In genomic region chr6:37551002-37551401, GRCh38 we compare ENCODE assay signal across 17 cellular contexts. TPM values are rescaled to one million over a fixed set of nuclear protein-coding genes. Genes with fewer than 3 reads are reported as not detected.
DNase-seq lines count a peak whose midpoint lies in the region; ATAC-seq, FAIRE-seq and TF ChIP-seq lines count a peak whose summit lies in the region.
"Had no signal": no experiment of that assay in that cellular context is flagged by ENCODE, and none has a peak within 500 bp of the region (broad histone marks: within the 10 kb centered on the region; RNA-seq: fewer than 3 reads in every experiment).

No MANE protein-coding gene starts in this region.

- H3K27ac ChIP-seq in HepG2 (ENCODE audit: extremely low read length, insufficient read depth, low read length) = no peak overlapping the region
- no peak overlapping the region for H3K27ac ChIP-seq in right lobe of liver
- H3K27ac ChIP-seq in OCI-LY3 (ENCODE audit: low read length) = peak overlapping the region; percentile 83
- no peak overlapping the region for H3K27ac ChIP-seq in astrocyte (ENCODE audit: low read depth, low read length)
- H3K27ac ChIP-seq in mesendoderm (ENCODE audit: low read depth, low read length) = no peak overlapping the region
- H3K27ac ChIP-seq in CD8-positive, alpha-beta T cell (ENCODE audit: low read depth, low read length) = no peak overlapping the region
- H3K27ac ChIP-seq: C4-2B, KMS-11 had no signal

- H3K36me3 ChIP-seq in HepG2 (replicated peaks in 1 of 2; ENCODE audit: control insufficient read depth in 1 of 2, insufficient read depth in 2 of 2, low read length in 2 of 2) (no peaks in the 10 kb centered on the region), right lobe of liver (no peaks in the 10 kb centered on the region), OCI-LY3 (replicated peaks; ENCODE audit: low read depth, low read length) (no peaks in the 10 kb centered on the region), astrocyte (ENCODE audit: insufficient read depth, low read length) (no peaks in the 10 kb centered on the region), mesendoderm (ENCODE audit: control insufficient read depth, insufficient read depth, low read length) (no peaks in the 10 kb centered on the region)
- no peaks in the 10 kb centered on the region for H3K36me3 ChIP-seq in CD8-positive, alpha-beta T cell (ENCODE audit: insufficient read depth, low read length)

- TF ChIP-seq CTCF in HepG2 (CRISPR knock-in tag; IDR thresholded peaks at IDR 0.05) (no peak), right lobe of liver (IDR thresholded peaks at IDR 0.05) (no peak), OCI-LY3 (IDR thresholded peaks at IDR 0.05; ENCODE audit: low read depth, low read length) (no peak), astrocyte (IDR thresholded peaks at IDR 0.05; ENCODE audit: insufficient read depth, low read depth, low read length) (no peak)
- TF ChIP-seq CTCF in CD8-positive, alpha-beta T cell (IDR thresholded peaks at IDR 0.05) = no peak

- no peak overlapping the region for H3K18ac ChIP-seq in mesendoderm (ENCODE audit: low read length)

- in situ Hi-C loops in HepG2 (cut with HindIII; ENCODE audit: extremely low pct_ligation_motif_present, low pct_unique_long_range_greater_than_20kb) = no loop called here

- 4% methylated on average over 3 of the region's 3 CpGs for WGBS in HepG2 (ENCODE audit: low lambda C conversion rate)
- WGBS in right lobe of liver (ENCODE audit: insufficient coverage, low coverage, low lambda C conversion rate, missing lambda C conversion rate) = 0% methylated on average over 1 of the region's 3 CpGs
- no CpG with 5 or more reads among the region's 3 CpGs for WGBS in mesendoderm (ENCODE audit: extremely low coverage, insufficient coverage, low lambda C conversion rate)

- H3K79me1 ChIP-seq in mesendoderm (ENCODE audit: low read length) = no peaks in the 10 kb centered on the region

- H3K27ac Mint-ChIP-seq in astrocyte (ENCODE audit: unreplicated experiment) = peak overlapping the region; percentile 84
- peak overlapping the region; percentile 92 for H3K27ac Mint-ChIP-seq in stimulated activated memory B cell treated with anti-CD40 and anti-IgM and Interleukin-4, amounts not matched to agents 10 μg/mL and 1 μg/mL and 100 μg/mL, for 72 hours
- no peak overlapping the region for H3K27ac Mint-ChIP-seq in CD8-positive, alpha-beta T cell
- H3K27ac Mint-ChIP-seq: H9 had no signal

- no peak overlapping the region for H3K4me3 Mint-ChIP-seq in astrocyte (ENCODE audit: unreplicated experiment)
- H3K4me3 Mint-ChIP-seq in stimulated activated memory B cell treated with anti-CD40 and anti-IgM and Interleukin-4, amounts not matched to agents 10 μg/mL and 1 μg/mL and 100 μg/mL, for 72 hours = no peak overlapping the region
- H3K4me3 Mint-ChIP-seq in CD8-positive, alpha-beta T cell = no peak overlapping the region
- H3K4me3 Mint-ChIP-seq: H9 had no signal

- H3K4me3 ChIP-seq in HepG2 (replicated peaks in 1 of 3; ENCODE audit: insufficient read depth in 1 of 3, low read depth in 2 of 3, low read length in 3 of 3) = no peak overlapping the region
- H3K4me3 ChIP-seq in right lobe of liver = no peak overlapping the region
- H3K4me3 ChIP-seq in OCI-LY3 (ENCODE audit: low read length) = no peak overlapping the region
- H3K4me3 ChIP-seq in astrocyte (ENCODE audit: insufficient read depth, low read depth, low read length) = no peak overlapping the region
- no peak overlapping the region for H3K4me3 ChIP-seq in mesendoderm (ENCODE audit: low read length)
- no peak overlapping the region for H3K4me3 ChIP-seq in CD8-positive, alpha-beta T cell (ENCODE audit: low read depth, low read length)

- H3K4ac ChIP-seq in mesendoderm (ENCODE audit: low read depth, low read length) = no peak overlapping the region

- CTCF ChIA-PET in HepG2 (lab: Yijun Ruan, JAX; ENCODE audit: low intra/inter-chr PET ratio, low total read pairs) = no interaction called here
- CTCF ChIA-PET in CD8-positive, alpha-beta T cell (lab: Charles Lee) = no interaction called here

- no peak for TF ChIP-seq EP300 in HepG2 (IDR thresholded peaks at IDR 0.05; ENCODE audit: low read depth in 2 of 2, low read length in 2 of 2)
- TF ChIP-seq EP300 in HepG2 (CRISPR knock-in tag; IDR thresholded peaks at IDR 0.05; ENCODE audit: borderline replicate concordance) = no peak

- H4K8ac ChIP-seq in mesendoderm (ENCODE audit: low read depth, low read length) = no peak overlapping the region

- no peaks in the 10 kb centered on the region for H3K9me3 Mint-ChIP-seq in astrocyte (ENCODE audit: unreplicated experiment)
- H3K9me3 Mint-ChIP-seq in stimulated activated memory B cell treated with anti-CD40 and anti-IgM and Interleukin-4, amounts not matched to agents 10 μg/mL and 1 μg/mL and 100 μg/mL, for 72 hours = no peaks in the 10 kb centered on the region
- H3K9me3 Mint-ChIP-seq in CD8-positive, alpha-beta T cell = no peaks in the 10 kb centered on the region
- H3K9me3 Mint-ChIP-seq: CD8-positive, alpha-beta memory T cell; H9 had no signal

- H3K36me3 Mint-ChIP-seq in astrocyte (ENCODE audit: low read depth, unreplicated experiment) = no peaks in the 10 kb centered on the region
- no peaks in the 10 kb centered on the region for H3K36me3 Mint-ChIP-seq in stimulated activated memory B cell treated with anti-CD40 and anti-IgM and Interleukin-4, amounts not matched to agents 10 μg/mL and 1 μg/mL and 100 μg/mL, for 72 hours
- H3K36me3 Mint-ChIP-seq in CD8-positive, alpha-beta T cell = peaks cover 3% of the 10 kb centered on the region
- H3K36me3 Mint-ChIP-seq: CD8-positive, alpha-beta memory T cell had no signal

- H3K23ac ChIP-seq in mesendoderm (ENCODE audit: low read length) = no peak overlapping the region

- H2BK120ac ChIP-seq in mesendoderm (ENCODE audit: low read depth, low read length) = no peak overlapping the region

- TF ChIP-seq RAD21 in HepG2 (CRISPR knock-in tag; IDR thresholded peaks at IDR 0.05) = no peak

- H3K27me3 ChIP-seq in HepG2 (ENCODE audit: control insufficient read depth in 1 of 2, insufficient read depth in 2 of 2, low read length in 2 of 2) (peaks cover 7 to 70% of the 10 kb centered on the region in 2 experiments), right lobe of liver (no peaks in the 10 kb centered on the region), OCI-LY3 (ENCODE audit: low read depth, low read length) (no peaks in the 10 kb centered on the region), astrocyte (ENCODE audit: insufficient read depth, low read length) (no peaks in the 10 kb centered on the region), mesendoderm (ENCODE audit: insufficient read depth, low read length, poor library complexity) (no peaks in the 10 kb centered on the region)
- H3K27me3 ChIP-seq in CD8-positive, alpha-beta T cell (ENCODE audit: insufficient read depth, low read length) = no peaks in the 10 kb centered on the region

- H3K9ac ChIP-seq in HepG2 (ENCODE audit: insufficient read depth, low read depth, low read length) (no peak overlapping the region), OCI-LY3 (ENCODE audit: low read length) (peak overlapping the region; percentile 1; the same call in 1 of the 2 replicates), astrocyte (ENCODE audit: low read length) (no peak overlapping the region), mesendoderm (ENCODE audit: low read length) (no peak overlapping the region)
- H3K9ac ChIP-seq: KMS-11 had no signal

- H3K9me3 ChIP-seq in HepG2 (ENCODE audit: low read length) (no peaks in the 10 kb centered on the region), right lobe of liver (no peaks in the 10 kb centered on the region), OCI-LY3 (ENCODE audit: insufficient read depth, low read length) (no peaks in the 10 kb centered on the region), astrocyte (ENCODE audit: insufficient read depth, low read depth, low read length) (no peaks in the 10 kb centered on the region)
- H3K9me3 ChIP-seq in CD8-positive, alpha-beta T cell (ENCODE audit: low read length) = no peaks in the 10 kb centered on the region

- no peak overlapping the region for H2AK5ac ChIP-seq in mesendoderm (ENCODE audit: low read length)

- no peak overlapping the region for H2BK5ac ChIP-seq in mesendoderm (ENCODE audit: low read length)

- H3K4me1 Mint-ChIP-seq in astrocyte (ENCODE audit: low read depth, unreplicated experiment) = peaks cover 29% of the 10 kb centered on the region
- peaks cover 97% of the 10 kb centered on the region for H3K4me1 Mint-ChIP-seq in stimulated activated memory B cell treated with anti-CD40 and anti-IgM and Interleukin-4, amounts not matched to agents 10 μg/mL and 1 μg/mL and 100 μg/mL, for 72 hours
- peaks cover 38% of the 10 kb centered on the region for H3K4me1 Mint-ChIP-seq in CD8-positive, alpha-beta T cell (ENCODE audit: low read depth)

- H3K79me2 ChIP-seq in HepG2 (ENCODE audit: insufficient read depth, low read length) (no peaks in the 10 kb centered on the region), OCI-LY3 (ENCODE audit: low read length) (no peaks in the 10 kb centered on the region), astrocyte (ENCODE audit: insufficient read depth, low read length) (no peaks in the 10 kb centered on the region), mesendoderm (ENCODE audit: control insufficient read depth, insufficient read depth, low read length) (no peaks in the 10 kb centered on the region)

- intact Hi-C loops in HepG2 (cut with micrococcal nuclease; ENCODE audit: unreplicated experiment) = no loop called here
- intact Hi-C loops in right lobe of liver (cut with DNase I) = no loop called here
- intact Hi-C loops in CD8-positive, alpha-beta T cell (cut with DNase I, micrococcal nuclease) = no loop called here

- DNase-seq in HepG2 (ENCODE audit: low spot score) = no peak
- no peak for DNase-seq in right lobe of liver
- no peak for DNase-seq in astrocyte (ENCODE audit: low read depth)
- no peak for DNase-seq in mesendoderm
- DNase-seq in stimulated activated CD4-positive, alpha-beta T cell treated with anti-CD3 and anti-CD28 coated beads, Interleukin-2, amount 100 ng/mL, for 48 hours = no peak
- DNase-seq in CD8-positive, alpha-beta T cell = no peak
- DNase-seq: 8988T; AML-193; CD8-positive, alpha-beta memory T cell; DMS53; GF-D8; GOT3; H9 had no signal

- no peak overlapping the region for H4K5ac ChIP-seq in mesendoderm (ENCODE audit: low read length)

- no peak overlapping the region for H3K4me2 ChIP-seq in HepG2 (ENCODE audit: low read depth, low read length)
- peak overlapping the region; percentile 70 for H3K4me2 ChIP-seq in OCI-LY3 (ENCODE audit: low read length)
- no peak overlapping the region for H3K4me2 ChIP-seq in astrocyte (ENCODE audit: low read length)
- no peak overlapping the region for H3K4me2 ChIP-seq in mesendoderm (ENCODE audit: low read length)
- H3K4me2 ChIP-seq: KMS-11 had no signal

- ATAC-seq in HepG2 = no peak
- no peak for ATAC-seq in right lobe of liver
- no peak for ATAC-seq in stimulated activated memory B cell treated with anti-CD40 and anti-IgM and Interleukin-4, amounts not matched to agents 10 μg/mL and 1 μg/mL and 100 μg/mL, for 72 hours
- ATAC-seq in CD8-positive, alpha-beta T cell = no peak

- FAIRE-seq in HepG2 (lab: Jason Lieb, UNC) = no peak
- no peak for FAIRE-seq in astrocyte (lab: Jason Lieb, UNC)

- TF ChIP-seq POLR2A in HepG2 (IDR thresholded peaks at IDR 0.05; ENCODE audit: insufficient read depth in 1 of 2, low read depth in 2 of 2, low read length in 2 of 2) = no peak
- no peak for TF ChIP-seq POLR2A in right lobe of liver (IDR thresholded peaks at IDR 0.05)

- BruUV-seq in HepG2 (replicated peaks; lab: Mats Ljungman, UMichigan) = no TSS peak

- no peak overlapping the region for H3K56ac ChIP-seq in mesendoderm (ENCODE audit: low read length)

- POLR2A ChIA-PET in HepG2 (lab: Yijun Ruan, JAX) = no interaction called here
- POLR2A ChIA-PET in CD8-positive, alpha-beta T cell (lab: Charles Lee) = interaction anchor here (1.0 kb wide), 1 partner anchor 49 kb away, joined by 3 read pairs; no protein-coding TSS in a partner anchor

- H4K20me1 ChIP-seq in HepG2 (ENCODE audit: insufficient read depth, low read length) (no peaks in the 10 kb centered on the region), OCI-LY3 (ENCODE audit: insufficient read depth, low read length) (no peaks in the 10 kb centered on the region), astrocyte (ENCODE audit: insufficient read depth, low read length) (no peaks in the 10 kb centered on the region)

- no peak overlapping the region for H2BK15ac ChIP-seq in mesendoderm (replicated peaks; ENCODE audit: low read depth)

- no peak overlapping the region for H2AFZ ChIP-seq in HepG2 (ENCODE audit: low read length)
- H2AFZ ChIP-seq in OCI-LY3 (ENCODE audit: low read depth, low read length) = no peak overlapping the region
- H2AFZ ChIP-seq in astrocyte (ENCODE audit: low read depth, low read length) = no peak overlapping the region

- no peaks in the 10 kb centered on the region for H3K27me3 Mint-ChIP-seq in astrocyte (ENCODE audit: low read depth, unreplicated experiment)
- H3K27me3 Mint-ChIP-seq in stimulated activated memory B cell treated with anti-CD40 and anti-IgM and Interleukin-4, amounts not matched to agents 10 μg/mL and 1 μg/mL and 100 μg/mL, for 72 hours = no peaks in the 10 kb centered on the region
- no peaks in the 10 kb centered on the region for H3K27me3 Mint-ChIP-seq in CD8-positive, alpha-beta T cell (ENCODE audit: low read depth)

- H3K4me1 ChIP-seq in HepG2 (ENCODE audit: insufficient read depth, low read length) (no peaks in the 10 kb centered on the region), right lobe of liver (no peaks in the 10 kb centered on the region), OCI-LY3 (ENCODE audit: low read length) (peaks cover 93% of the 10 kb centered on the region), astrocyte (ENCODE audit: insufficient read depth, low read length) (peaks cover 33% of the 10 kb centered on the region), mesendoderm (ENCODE audit: control insufficient read depth, low read depth, low read length) (peaks cover 2% of the 10 kb centered on the region)
- H3K4me1 ChIP-seq in CD8-positive, alpha-beta T cell (ENCODE audit: insufficient read depth, low read length) = peaks cover 17% of the 10 kb centered on the region

RNA-seq across cellular contexts. Expression of gene CCDC167, which starts 51.3 kb away (rescaled TPM):
- total RNA-seq in HepG2 (2016; rRNA removed; fragmentation: Illumina TruSeq; extraction: Trizol) (66.8 and 72.4 TPM in 2 replicates), right lobe of liver (100 to 1,000 TPM in 1 of 6 experiments, 10 to 100 TPM in 5; 16.5 to 103 (median 26.9) TPM), astrocyte (24.0 and 31.9 TPM in 2 replicates)
- total RNA-seq in HepG2 (2016; cell fraction: cytosol; rRNA removed; fragmentation: Illumina TruSeq; extraction: Trizol; ENCODE audit: low read depth) = 41.5 and 58.5 TPM in 2 replicates
- 69.4 and 83.1 TPM in 2 replicates for total RNA-seq in HepG2 (2016; cell fraction: insoluble cytoplasmic fraction; rRNA removed; fragmentation: Illumina TruSeq; extraction: Trizol)
- 47.6 and 63.2 TPM in 2 replicates for total RNA-seq in HepG2 (2016; cell fraction: membrane; rRNA removed; fragmentation: Illumina TruSeq; extraction: Trizol)
- total RNA-seq in HepG2 (2016; cell fraction: nucleus; rRNA removed; fragmentation: Illumina TruSeq; extraction: Trizol) = 23.1 and 27.7 TPM in 2 replicates
- polyA plus RNA-seq in HepG2 (2011; rRNA removed) = 44.0 and 48.4 TPM in 2 replicates
- 65.1 and 68.9 TPM in 2 replicates for polyA plus RNA-seq in HepG2 (2011; cell fraction: cytosol; rRNA removed)
- polyA plus RNA-seq in HepG2 (2011; cell fraction: nucleus; rRNA removed) = 24.4 and 25.2 TPM in 2 replicates
- 27.5 and 30.7 TPM in 2 replicates for polyA plus RNA-seq in HepG2 (2012)
- 56.9 and 82.2 TPM in 2 replicates for polyA plus RNA-seq in HepG2 (2016; cell fraction: cytosol; fragmentation: Illumina TruSeq; extraction: Trizol; ENCODE audit: low read depth)
- 94.3 and 99.6 TPM in 2 replicates for polyA plus RNA-seq in HepG2 (2016; cell fraction: insoluble cytoplasmic fraction; fragmentation: Illumina TruSeq; extraction: Trizol; ENCODE audit: low read depth)
- polyA plus RNA-seq in HepG2 (2016; cell fraction: membrane; fragmentation: Illumina TruSeq; extraction: Trizol; ENCODE audit: low read depth) = 61.8 and 62.4 TPM in 2 replicates
- 51.1 and 54.5 TPM in 2 replicates for polyA plus RNA-seq in HepG2 (2016; cell fraction: nucleus; fragmentation: Illumina TruSeq; extraction: Trizol; ENCODE audit: insufficient read depth, low read depth)
- 14.3 and 18.2 TPM in 2 replicates for polyA minus RNA-seq in HepG2 (2011; rRNA and poly(A)+ RNA removed; ENCODE audit: low replicate concordance)
- polyA minus RNA-seq in HepG2 (2011; cell fraction: cytosol; rRNA and poly(A)+ RNA removed) = 6.4 and 11.3 TPM in 2 replicates
- polyA minus RNA-seq in HepG2 (2011; cell fraction: nucleus; rRNA and poly(A)+ RNA removed) = 6.3 and 11.4 TPM in 2 replicates
- polyA plus RNA-seq in mesendoderm (2013, experiment 1 of 2) = 27.6 TPM
- 28.0 TPM for polyA plus RNA-seq in mesendoderm (2013, experiment 2 of 2)
- 1 to 10 TPM; 5.4 to 6.2 TPM for total RNA-seq in CD8-positive, alpha-beta T cell
